Comparison of ENCODE assay signal across 26 cellular contexts in genomic region chr7:25908154-25908948, GRCh38.
"Had no signal": no experiment of that assay in that cellular context is flagged by ENCODE, and none has a peak within 500 bp of the region (broad histone marks: within the 10 kb centered on the region; RNA-seq: fewer than 3 reads in every experiment).

No MANE protein-coding gene starts in this region.

- H3K79me2 ChIP-seq: hepatocyte had no signal

- H3K27ac ChIP-seq: colonic mucosa, gastroesophageal sphincter, hepatocyte, testis, transverse colon, VCaP had no signal

- H3K4me3 ChIP-seq: colonic mucosa, gastroesophageal sphincter, hepatocyte, testis, transverse colon had no signal

- H3K27me3 ChIP-seq: colonic mucosa, hepatocyte, testis, transverse colon had no signal

- H3K27me3 Mint-ChIP-seq: activated naive CD4-positive, alpha-beta T cell treated with anti-CD3 and anti-CD28 coated beads, Interleukin-2, amount 50 U/mL, for 24 hours had no signal

- H3K36me3 ChIP-seq: colonic mucosa, gastroesophageal sphincter, transverse colon had no signal

- DNase-seq: activated CD4-positive, alpha-beta memory T cell treated with anti-CD3 and anti-CD28 coated beads for 36 hours; activated CD8-positive, alpha-beta memory T cell treated with anti-CD3 and anti-CD28 coated beads, Interleukin-2, amount 50 U/mL, for 4 hours; activated T-cell treated with anti-CD3 and anti-CD28 coated beads, Interleukin-2, amount 50 U/mL, for 24 hours; anterior cingulate cortex; colonic mucosa; effector CD8-positive, alpha-beta T cell; islet precursor cell; left cardiac atrium; mammary epithelial cell; right cardiac atrium; stimulated activated CD4-positive, alpha-beta T cell treated with anti-CD3 and anti-CD28 coated beads, Interleukin-15, amount 100 ng/mL, for 24 hours; stimulated activated CD4-positive, alpha-beta T cell treated with anti-CD3 and anti-CD28 coated beads, Interleukin-2, amount 100 ng/mL, for 24 hours; stimulated activated naive CD4-positive, alpha-beta T cell; T-helper 9 cell; testis; transverse colon had no signal

- H3K4me1 ChIP-seq: colonic mucosa, gastroesophageal sphincter, testis, transverse colon had no signal

- H3K4me2 ChIP-seq: hepatocyte had no signal

- H3K36me3 Mint-ChIP-seq: activated CD4-positive, alpha-beta memory T cell treated with anti-CD3 and anti-CD28 coated beads for 36 hours; activated naive CD4-positive, alpha-beta T cell treated with anti-CD3 and anti-CD28 coated beads, Interleukin-2, amount 50 U/mL, for 24 hours had no signal

- ATAC-seq: gastroesophageal sphincter, left cardiac atrium, right cardiac atrium had no signal

- FAIRE-seq: endometrium, TTC549 had no signal

- H3K4me1 Mint-ChIP-seq: activated naive CD4-positive, alpha-beta T cell treated with anti-CD3 and anti-CD28 coated beads, Interleukin-2, amount 50 U/mL, for 24 hours had no signal

- H2AFZ ChIP-seq: hepatocyte had no signal

- H3K9me3 ChIP-seq: colonic mucosa, gastroesophageal sphincter, testis, transverse colon had no signal

- H3K4me3 Mint-ChIP-seq: activated CD4-positive, alpha-beta memory T cell treated with anti-CD3 and anti-CD28 coated beads for 36 hours; activated CD4-positive, alpha-beta T cell treated with anti-CD3 and anti-CD28 coated beads, Interleukin-2, amount 10 ng/mL, durations not matched to agents 24 days and 14 days; activated naive CD4-positive, alpha-beta T cell treated with anti-CD3 and anti-CD28 coated beads, Interleukin-2, amount 50 U/mL, for 24 hours; activated T-cell treated with anti-CD3 and anti-CD28 coated beads, Interleukin-2, amount 50 U/mL, for 24 hours; nephron; T-helper 1 cell treated with Interleukin-12 subunit alpha and Interleukin-12 subunit beta and Interleukin-4 antibody, amounts not matched to agents 30 μg/mL and 1 μg/mL, for 36 hours had no signal

- H3K9me3 Mint-ChIP-seq: activated CD4-positive, alpha-beta memory T cell treated with anti-CD3 and anti-CD28 coated beads for 36 hours; activated CD4-positive, alpha-beta T cell treated with anti-CD3 and anti-CD28 coated beads, Interleukin-2, amount 10 ng/mL, durations not matched to agents 24 days and 14 days; activated naive CD4-positive, alpha-beta T cell treated with anti-CD3 and anti-CD28 coated beads, Interleukin-2, amount 50 U/mL, for 24 hours; activated T-cell treated with anti-CD3 and anti-CD28 coated beads, Interleukin-2, amount 50 U/mL, for 24 hours; activated T-helper 2 cell treated with anti-CD3 and anti-CD28 coated beads, Interferon-gamma antibody, Interleukin-2, Interleukin-4, amounts not matched to agents 10 μg/mL and 5 μg/mL and 100 μg/mL, durations not matched to agents 14 hours and 24 hours and 36 hours; nephron; T-helper 1 cell treated with Interleukin-12 subunit alpha and Interleukin-12 subunit beta and Interleukin-4 antibody, amounts not matched to agents 30 μg/mL and 1 μg/mL, for 36 hours had no signal

- H3K27ac Mint-ChIP-seq: activated CD4-positive, alpha-beta memory T cell treated with anti-CD3 and anti-CD28 coated beads for 36 hours; activated CD4-positive, alpha-beta T cell treated with anti-CD3 and anti-CD28 coated beads, Interleukin-2, amount 10 ng/mL, durations not matched to agents 24 days and 14 days; activated naive CD4-positive, alpha-beta T cell treated with anti-CD3 and anti-CD28 coated beads, Interleukin-2, amount 50 U/mL, for 24 hours; activated T-cell treated with anti-CD3 and anti-CD28 coated beads, Interleukin-2, amount 50 U/mL, for 24 hours; activated T-helper 2 cell treated with anti-CD3 and anti-CD28 coated beads, Interferon-gamma antibody, Interleukin-2, Interleukin-4, amounts not matched to agents 10 μg/mL and 5 μg/mL and 100 μg/mL, durations not matched to agents 14 hours and 24 hours and 36 hours; nephron; T-helper 1 cell treated with Interleukin-12 subunit alpha and Interleukin-12 subunit beta and Interleukin-4 antibody, amounts not matched to agents 30 μg/mL and 1 μg/mL, for 36 hours had no signal
